ENCODE assay signal across 11 cellular contexts in genomic region chr13:80337706-80338105, GRCh38. TPM values are rescaled to one million over a fixed set of nuclear protein-coding genes. Genes with fewer than 3 reads are reported as not detected.
A peak's percentile ranks its signal among the peaks of the same experiment; 100 is the strongest.
DNase-seq lines count a peak whose midpoint lies in the region; ATAC-seq, FAIRE-seq and TF ChIP-seq lines count a peak whose summit lies in the region.
"Had no signal": no experiment of that assay in that cellular context is flagged by ENCODE, and none has a peak within 500 bp of the region (broad histone marks: within the 10 kb centered on the region; RNA-seq: fewer than 3 reads in every experiment).

No MANE protein-coding gene starts in this region.

- 0 out of 2 replicates have a peak, but pooled peaks cover 4% of the 10 kb centered on the region for H3K79me1 ChIP-seq in H1 (ENCODE audit: low read depth, low read length)

- peak overlapping the region; percentile 21 for H3K4me3 Mint-ChIP-seq in activated CD8-positive, alpha-beta T cell treated with anti-CD3 and anti-CD28 coated beads for 36 hours
- no peak overlapping the region for H3K4me3 Mint-ChIP-seq in activated CD8-positive, alpha-beta T cell treated with anti-CD3 and anti-CD28 coated beads, Interleukin-2, amount 10 ng/mL, durations not matched to agents 7 days and 5 days
- H3K4me3 Mint-ChIP-seq in stimulated activated memory B cell treated with anti-CD40 and anti-IgM and Interleukin-4, amounts not matched to agents 10 μg/mL and 1 μg/mL and 100 μg/mL, for 72 hours: no peak overlapping the region
- H3K4me3 Mint-ChIP-seq in activated T-cell treated with anti-CD3 and anti-CD28 coated beads, Interleukin-2, amount 50 U/mL, for 24 hours: no peak overlapping the region
- H3K4me3 Mint-ChIP-seq: stimulated activated naive CD8-positive, alpha-beta T cell treated with anti-CD3 and anti-CD28 coated beads, Interleukin-15, Interleukin-2, amounts not matched to agents 100 ng/mL and 50 ng/mL, for 24 hours had no signal

- no peak overlapping the region for H3K4ac ChIP-seq in H1 (replicated peaks; ENCODE audit: insufficient read length, low read depth, low read length)

- WGBS in H1 (ENCODE audit: extremely low coverage in 1 of 2, insufficient coverage in 1 of 2, insufficient read length in 1 of 2, insufficient replicate concordance in 2 of 2, low coverage in 1 of 2, low lambda C conversion rate in 2 of 2, missing lambda C conversion rate in 1 of 2), 2 experiments: 79% methylated on average over 6 of the region's 6 CpGs; no CpG with 5 or more reads in 1 of the 2 experiments
- 24% methylated on average over 5 of the region's 6 CpGs; no CpG with 5 or more reads in 1 of the 2 experiments for WGBS in mesodermal cell (ENCODE audit: insufficient coverage in 2 of 2), 2 experiments
- WGBS in urinary bladder: 44% methylated on average over 6 of the region's 6 CpGs

- no peaks in the 10 kb centered on the region for H3K27me3 ChIP-seq in H1 (replicated peaks in 1 of 4; ENCODE audit: control insufficient read depth in 3 of 4, extremely low read depth in 1 of 4, insufficient read depth in 3 of 4, low read length in 3 of 4)
- H3K27me3 ChIP-seq: neutrophil had no signal

- no peak overlapping the region for H3K27ac Mint-ChIP-seq in activated CD8-positive, alpha-beta T cell treated with anti-CD3 and anti-CD28 coated beads for 36 hours
- H3K27ac Mint-ChIP-seq in activated CD8-positive, alpha-beta T cell treated with anti-CD3 and anti-CD28 coated beads, Interleukin-2, amount 10 ng/mL, durations not matched to agents 7 days and 5 days: no peak overlapping the region
- no peak overlapping the region for H3K27ac Mint-ChIP-seq in stimulated activated memory B cell treated with anti-CD40 and anti-IgM and Interleukin-4, amounts not matched to agents 10 μg/mL and 1 μg/mL and 100 μg/mL, for 72 hours
- H3K27ac Mint-ChIP-seq in activated T-cell treated with anti-CD3 and anti-CD28 coated beads, Interleukin-2, amount 50 U/mL, for 24 hours: no peak overlapping the region
- H3K27ac Mint-ChIP-seq: stimulated activated naive CD8-positive, alpha-beta T cell treated with anti-CD3 and anti-CD28 coated beads, Interleukin-15, Interleukin-2, amounts not matched to agents 100 ng/mL and 50 ng/mL, for 24 hours had no signal

- intact Hi-C loops in activated CD8-positive, alpha-beta T cell treated with anti-CD3 and anti-CD28 coated beads for 36 hours (cut with micrococcal nuclease): no loop called here

- peak overlapping the region; percentile 73 to 100 (median 92); a peak in 7 of 8 replicates for H3K4me3 ChIP-seq in H1 (ENCODE audit: extremely low read depth in 1 of 4, insufficient read depth in 2 of 4, low read depth in 3 of 4, low read length in 4 of 4)
- H3K4me3 ChIP-seq in mesodermal cell (ENCODE audit: extremely low read depth, insufficient read depth, low read length, poor library complexity, severe bottlenecking): peak overlapping the region; percentile 100
- H3K4me3 ChIP-seq in urinary bladder (ENCODE audit: low read depth, low read length): peak overlapping the region; percentile 35

- H2BK15ac ChIP-seq in H1 (ENCODE audit: low read length): no peak overlapping the region

- H3K9me3 ChIP-seq in H1 (ENCODE audit: insufficient read depth in 2 of 2, low read depth in 1 of 2, low read length in 1 of 2) (no peaks in the 10 kb centered on the region), mesodermal cell (ENCODE audit: control insufficient read depth, low read length) (no peaks in the 10 kb centered on the region)
- H3K9me3 ChIP-seq: neutrophil had no signal

- no peak overlapping the region for H3K56ac ChIP-seq in H1 (replicated peaks; ENCODE audit: insufficient read length, low read depth, low read length)

- peaks cover 10% of the 10 kb centered on the region for H3K23me2 ChIP-seq in H1 (ENCODE audit: low read depth, low read length)

- 0 out of 2 replicates have a peak overlapping the region, but pooled peaks have one; percentile 4 for H2BK5ac ChIP-seq in H1 (ENCODE audit: low read depth, low read length)

- no peak overlapping the region for H3K9ac ChIP-seq in H1 (replicated peaks in 1 of 4; ENCODE audit: extremely low read depth in 1 of 4, low read depth in 3 of 4, low read length in 3 of 4)

- no peak overlapping the region for H2BK20ac ChIP-seq in H1 (ENCODE audit: low read length)

- TF ChIP-seq POLR2A in H1 (IDR thresholded peaks at IDR 0.05; ENCODE audit: control extremely low read depth in 1 of 2, low read depth in 2 of 2, low read length in 2 of 2): no peak

- no peak overlapping the region for H3K27ac ChIP-seq in H1 (ENCODE audit: low read depth, low read length)
- peak overlapping the region; percentile 99 for H3K27ac ChIP-seq in mesodermal cell (ENCODE audit: low read depth, low read length, severe bottlenecking)
- no peak overlapping the region for H3K27ac ChIP-seq in urinary bladder (ENCODE audit: low read depth)
- H3K27ac ChIP-seq: neutrophil had no signal

- no peak overlapping the region for H4K8ac ChIP-seq in H1 (ENCODE audit: extremely low read depth, insufficient read depth, low read length)

- CTCF ChIA-PET in activated CD8-positive, alpha-beta T cell treated with anti-CD3 and anti-CD28 coated beads for 36 hours (lab: Charles Lee): no interaction called here
- CTCF ChIA-PET in activated CD8-positive, alpha-beta T cell treated with anti-CD3 and anti-CD28 coated beads, Interleukin-2, amount 10 ng/mL, durations not matched to agents 7 days and 5 days (lab: Charles Lee): no interaction called here
- CTCF ChIA-PET in H1 (lab: Charles Lee; ENCODE audit: partially characterized antibody): interaction anchor here (0.9 kb wide), 1 partner anchor 28 kb away, joined by 3 read pairs; no protein-coding TSS in a partner anchor

- peaks cover 15% of the 10 kb centered on the region for H3K4me1 Mint-ChIP-seq in activated CD8-positive, alpha-beta T cell treated with anti-CD3 and anti-CD28 coated beads for 36 hours (ENCODE audit: low read depth)
- H3K4me1 Mint-ChIP-seq in activated CD8-positive, alpha-beta T cell treated with anti-CD3 and anti-CD28 coated beads, Interleukin-2, amount 10 ng/mL, durations not matched to agents 7 days and 5 days (ENCODE audit: low read depth): peaks cover 11% of the 10 kb centered on the region
- peaks cover 12% of the 10 kb centered on the region for H3K4me1 Mint-ChIP-seq in stimulated activated memory B cell treated with anti-CD40 and anti-IgM and Interleukin-4, amounts not matched to agents 10 μg/mL and 1 μg/mL and 100 μg/mL, for 72 hours
- H3K4me1 Mint-ChIP-seq in activated T-cell treated with anti-CD3 and anti-CD28 coated beads, Interleukin-2, amount 50 U/mL, for 24 hours (ENCODE audit: low read depth): peaks cover 14% of the 10 kb centered on the region

- no peak overlapping the region for H4K91ac ChIP-seq in H1 (replicated peaks; ENCODE audit: insufficient read length, low read length)

- no peaks in the 10 kb centered on the region for H3K36me3 Mint-ChIP-seq in activated CD8-positive, alpha-beta T cell treated with anti-CD3 and anti-CD28 coated beads for 36 hours (ENCODE audit: low read depth)
- H3K36me3 Mint-ChIP-seq in activated CD8-positive, alpha-beta T cell treated with anti-CD3 and anti-CD28 coated beads, Interleukin-2, amount 10 ng/mL, durations not matched to agents 7 days and 5 days (ENCODE audit: low read depth): no peaks in the 10 kb centered on the region
- H3K36me3 Mint-ChIP-seq in stimulated activated memory B cell treated with anti-CD40 and anti-IgM and Interleukin-4, amounts not matched to agents 10 μg/mL and 1 μg/mL and 100 μg/mL, for 72 hours: no peaks in the 10 kb centered on the region
- H3K36me3 Mint-ChIP-seq in activated T-cell treated with anti-CD3 and anti-CD28 coated beads, Interleukin-2, amount 50 U/mL, for 24 hours (ENCODE audit: low read depth): no peaks in the 10 kb centered on the region

- peaks cover 20% of the 10 kb centered on the region for H3K27me3 Mint-ChIP-seq in activated CD8-positive, alpha-beta T cell treated with anti-CD3 and anti-CD28 coated beads for 36 hours
- H3K27me3 Mint-ChIP-seq in activated CD8-positive, alpha-beta T cell treated with anti-CD3 and anti-CD28 coated beads, Interleukin-2, amount 10 ng/mL, durations not matched to agents 7 days and 5 days (ENCODE audit: low read depth): peaks cover 31% of the 10 kb centered on the region
- peaks cover 8% of the 10 kb centered on the region for H3K27me3 Mint-ChIP-seq in stimulated activated memory B cell treated with anti-CD40 and anti-IgM and Interleukin-4, amounts not matched to agents 10 μg/mL and 1 μg/mL and 100 μg/mL, for 72 hours
- peaks cover 18% of the 10 kb centered on the region for H3K27me3 Mint-ChIP-seq in activated T-cell treated with anti-CD3 and anti-CD28 coated beads, Interleukin-2, amount 50 U/mL, for 24 hours

- no peak for TF ChIP-seq RAD21 in H1 (IDR thresholded peaks at IDR 0.05 in 1 of 2, conservative IDR thresholded peaks at IDR 0.05 in 1 of 2; ENCODE audit: low read depth in 2 of 2, low read length in 2 of 2)

- H2BK120ac ChIP-seq in H1 (replicated peaks; ENCODE audit: low read depth, low read length): no peak overlapping the region

- ATAC-seq in activated CD8-positive, alpha-beta T cell treated with anti-CD3 and anti-CD28 coated beads for 36 hours: no peak
- ATAC-seq in activated CD8-positive, alpha-beta T cell treated with anti-CD3 and anti-CD28 coated beads, Interleukin-2, amount 10 ng/mL, durations not matched to agents 7 days and 5 days: no peak
- no peak for ATAC-seq in stimulated activated memory B cell treated with anti-CD40 and anti-IgM and Interleukin-4, amounts not matched to agents 10 μg/mL and 1 μg/mL and 100 μg/mL, for 72 hours

- peaks cover 3 to 41% (median 19%) of the 10 kb centered on the region in 4 experiments; a peak in 6 of 8 replicates for H3K36me3 ChIP-seq in H1 (ENCODE audit: control insufficient read depth in 2 of 4, insufficient read depth in 4 of 4, low read length in 3 of 4)
- peaks cover 65% of the 10 kb centered on the region for H3K36me3 ChIP-seq in mesodermal cell (ENCODE audit: control insufficient read depth, insufficient read depth, low read length)
- H3K36me3 ChIP-seq in urinary bladder (ENCODE audit: insufficient read depth): no peaks in the 10 kb centered on the region

- no peak overlapping the region for H2AFZ ChIP-seq in H1 (ENCODE audit: low read length)

- H4K20me1 ChIP-seq in H1 (replicated peaks in 1 of 2; ENCODE audit: control insufficient read depth in 1 of 2, insufficient read depth in 2 of 2, low read length in 2 of 2): peaks cover 24 to 25% of the 10 kb centered on the region in 2 experiments

- H3K4me2 ChIP-seq in H1 (ENCODE audit: insufficient read depth in 1 of 2, low read depth in 2 of 2, low read length in 2 of 2): peak overlapping the region; percentile 70 to 74

- H3K14ac ChIP-seq in H1 (ENCODE audit: insufficient read length): no peak overlapping the region

- no peak for TF ChIP-seq CTCF in activated CD8-positive, alpha-beta T cell treated with anti-CD3 and anti-CD28 coated beads for 36 hours (IDR thresholded peaks at IDR 0.05)
- TF ChIP-seq CTCF in H1 (IDR thresholded peaks at IDR 0.05; ENCODE audit: control extremely low read depth in 1 of 3, insufficient read depth in 1 of 3, low read depth in 1 of 3, low read length in 3 of 3): no peak

- no peak for FAIRE-seq in H1 (lab: Jason Lieb, UNC)

- no peak overlapping the region for H2BK12ac ChIP-seq in H1 (ENCODE audit: low read depth, low read length)

- H3K23ac ChIP-seq in H1 (ENCODE audit: insufficient read length): no peak overlapping the region

- no peak overlapping the region for H4K5ac ChIP-seq in H1 (ENCODE audit: insufficient read length, low read depth, low read length)

- TF ChIP-seq EP300 in H1 (IDR thresholded peaks at IDR 0.05; ENCODE audit: borderline replicate concordance in 1 of 2, low read depth in 2 of 2, low read length in 2 of 2): no peak

- DNase-seq in activated CD8-positive, alpha-beta T cell treated with anti-CD3 and anti-CD28 coated beads for 36 hours: no peak
- DNase-seq in activated CD8-positive, alpha-beta T cell treated with anti-CD3 and anti-CD28 coated beads, Interleukin-2, amount 10 ng/mL, durations not matched to agents 7 days and 5 days: no peak
- no peak for DNase-seq in H1 (ENCODE audit: low read depth in 1 of 2, low spot score in 2 of 2)
- no peak for DNase-seq in amniotic stem cell (lab: John Stamatoyannopoulos, UW)
- DNase-seq in activated T-cell treated with anti-CD3 and anti-CD28 coated beads, Interleukin-2, amount 50 U/mL, for 24 hours: no peak
- DNase-seq: T-helper 1 cell had no signal

- POLR2A ChIA-PET in activated CD8-positive, alpha-beta T cell treated with anti-CD3 and anti-CD28 coated beads for 36 hours (lab: Charles Lee): no interaction called here
- POLR2A ChIA-PET in activated CD8-positive, alpha-beta T cell treated with anti-CD3 and anti-CD28 coated beads, Interleukin-2, amount 10 ng/mL, durations not matched to agents 7 days and 5 days (lab: Charles Lee): no interaction called here
- POLR2A ChIA-PET in H1 (lab: Charles Lee; ENCODE audit: partially characterized antibody): interaction anchor here (0.8 kb wide), 2 partner anchors 38 to 42 kb away, joined by 3 read pairs; no protein-coding TSS in a partner anchor

- peaks cover 0 to 17% (median 8%) of the 10 kb centered on the region in 4 experiments; a peak in 6 of 7 replicates for H3K4me1 ChIP-seq in H1 (replicated peaks in 1 of 4; ENCODE audit: control insufficient read depth in 3 of 4, insufficient read depth in 4 of 4, low read length in 3 of 4)
- H3K4me1 ChIP-seq in mesodermal cell (ENCODE audit: control insufficient read depth, insufficient read depth, low read length, poor library complexity, severe bottlenecking): peaks cover 3% of the 10 kb centered on the region
- no peaks in the 10 kb centered on the region for H3K4me1 ChIP-seq in urinary bladder (ENCODE audit: insufficient read depth)

- H3K18ac ChIP-seq in H1 (ENCODE audit: extremely low read depth, low read length): no peak overlapping the region

- peaks cover 41 to 79% of the 10 kb centered on the region in 2 experiments for H3K79me2 ChIP-seq in H1 (ENCODE audit: control insufficient read depth in 1 of 2, insufficient read depth in 2 of 2, low read length in 2 of 2)

- no peaks in the 10 kb centered on the region for H3K9me3 Mint-ChIP-seq in activated CD8-positive, alpha-beta T cell treated with anti-CD3 and anti-CD28 coated beads for 36 hours
- no peaks in the 10 kb centered on the region for H3K9me3 Mint-ChIP-seq in activated CD8-positive, alpha-beta T cell treated with anti-CD3 and anti-CD28 coated beads, Interleukin-2, amount 10 ng/mL, durations not matched to agents 7 days and 5 days (ENCODE audit: insufficient read depth)
- no peaks in the 10 kb centered on the region for H3K9me3 Mint-ChIP-seq in stimulated activated memory B cell treated with anti-CD40 and anti-IgM and Interleukin-4, amounts not matched to agents 10 μg/mL and 1 μg/mL and 100 μg/mL, for 72 hours
- H3K9me3 Mint-ChIP-seq in activated T-cell treated with anti-CD3 and anti-CD28 coated beads, Interleukin-2, amount 50 U/mL, for 24 hours: no peaks in the 10 kb centered on the region
- H3K9me3 Mint-ChIP-seq: stimulated activated naive CD8-positive, alpha-beta T cell treated with anti-CD3 and anti-CD28 coated beads, Interleukin-15, Interleukin-2, amounts not matched to agents 100 ng/mL and 50 ng/mL, for 24 hours had no signal

- no peak overlapping the region for H2AK5ac ChIP-seq in H1 (ENCODE audit: low read depth, low read length)

RNA-seq across cellular contexts. Expression of gene SPRY2, which starts 3.2 kb away (rescaled TPM):
- 1 to 10 TPM in 1 of 2 experiments, under 1 TPM in 1; 0.90 to 1.3 TPM for total RNA-seq in activated CD8-positive, alpha-beta T cell treated with anti-CD3 and anti-CD28 coated beads for 36 hours
- under 1 TPM; 0.10 to 0.29 TPM for total RNA-seq in activated CD8-positive, alpha-beta T cell treated with anti-CD3 and anti-CD28 coated beads, Interleukin-2, amount 10 ng/mL, durations not matched to agents 7 days and 5 days
- 36.6 and 37.7 TPM in 2 replicates for total RNA-seq in H1 (2021; fragmentation: NEBNext Ultra II Directional; extraction: Animal tissue kit (Norgen Biotek cat#: 25700))
- polyA plus RNA-seq in H1 (2011; rRNA removed) (36.2 and 37.9 TPM in 2 replicates), urinary bladder (54.5 TPM)
- polyA plus RNA-seq in H1 (2011; cell fraction: cytosol; rRNA removed): 33.4 TPM
- polyA plus RNA-seq in H1 (2011; cell fraction: nucleus; rRNA removed): 26.4 TPM
- 20.8 to 29.9 TPM (median 25.4 TPM) in 4 replicates for polyA plus RNA-seq in H1 (2012, experiment 1 of 2)
- polyA plus RNA-seq in H1 (2012, experiment 2 of 2): 22.0 TPM
- polyA plus RNA-seq in H1 (2013, experiment 1 of 2): 27.3 TPM
- 27.5 TPM for polyA plus RNA-seq in H1 (2013, experiment 2 of 2)
- 42.7 and 50.5 TPM in 2 replicates for polyA minus RNA-seq in H1 (2011; rRNA and poly(A)+ RNA removed)
- 20.3 TPM for polyA minus RNA-seq in H1 (2011; cell fraction: cytosol; rRNA and poly(A)+ RNA removed)
- 30.0 TPM for polyA minus RNA-seq in H1 (2011; cell fraction: nucleus; rRNA and poly(A)+ RNA removed)
- 118 TPM for polyA plus RNA-seq in mesodermal cell (2013, experiment 1 of 2)
- polyA plus RNA-seq in mesodermal cell (2013, experiment 2 of 2): 99.3 TPM
- 34.9 TPM for total RNA-seq in urinary bladder

Comparison
In these comparisons a context has a peak if more than half of its experiments do, and no peak if none do; other contexts are left out.
1. H3K4me3 ChIP-seq: peak in every context shown above with its lines; median percentile 100 in mesodermal cell; 92 in H1; 35 in urinary bladder.
2. RNA of gene SPRY2, which starts 3.2 kb away (total RNA-seq): 36.6 to 37.7 TPM in H1 and 34.9 TPM in urinary bladder (single experiment); 0.90 to 1.3 TPM in activated CD8-positive, alpha-beta T cell treated with anti-CD3 and anti-CD28 coated beads for 36 hours and 0.10 to 0.29 TPM in activated CD8-positive, alpha-beta T cell treated with anti-CD3 and anti-CD28 coated beads, Interleukin-2, amount 10 ng/mL, durations not matched to agents 7 days and 5 days; every median in the first group is over 10 times any median in the second.